8 cellular contexts compared by ENCODE assay signal in genomic region chr17:32875904-32876413, GRCh38. TPM values are rescaled to one million over a fixed set of nuclear protein-coding genes. Genes with fewer than 3 reads are reported as not detected.
DNase-seq lines count a peak whose midpoint lies in the region; ATAC-seq, FAIRE-seq and TF ChIP-seq lines count a peak whose summit lies in the region.

No MANE protein-coding gene starts in this region.

- ATAC-seq in HG03442 (IDR thresholded peaks at IDR 0.05; ENCODE audit: unreplicated experiment): no peak

- no peaks in the 10 kb centered on the region for H3K9me3 ChIP-seq in HUES64 (ENCODE audit: insufficient read depth, low read depth, low read length)

- H3K56ac ChIP-seq in mesendoderm (ENCODE audit: low read length): peak overlapping the region; percentile 96

- H3K27ac ChIP-seq in HUES64 (ENCODE audit: low read depth, low read length) (no peak overlapping the region), mesendoderm (ENCODE audit: low read depth, low read length) (no peak overlapping the region)

- DNase-seq in AG09309 (ENCODE audit: low read depth) (no peak), bronchial epithelial cell (ENCODE audit: low read depth) (no peak), mesendoderm (no peak), HTR-8/SVneo (ENCODE audit: insufficient read length, low spot score) (no peak), frontal cortex (ENCODE audit: low spot score in 2 of 2) (no peak), NCI-H524 treated with DMSO at 0.1 percent for 48 hours (lab: John Stamatoyannopoulos, UW) (no peak)

- 17% methylated on average over 15 of the region's 15 CpGs for WGBS in HUES64
- whole genome bisulfite sequencing in mesendoderm (ENCODE audit: extremely low coverage, insufficient coverage, low lambda C conversion rate): no CpG with 5 or more reads among the region's 15 CpGs

- FAIRE-seq in bronchial epithelial cell (lab: Jason Lieb, UNC) (no peak), HTR-8/SVneo (lab: Jason Lieb, UNC) (no peak), frontal cortex (lab: Jason Lieb, UNC) (no peak)

- peaks cover 8% of the 10 kb centered on the region for H3K4me1 ChIP-seq in HUES64 (ENCODE audit: insufficient read depth, low read length)
- peaks cover 2% of the 10 kb centered on the region for H3K4me1 ChIP-seq in mesendoderm (ENCODE audit: control insufficient read depth, low read depth, low read length)

- no peak overlapping the region for H4K8ac ChIP-seq in mesendoderm (ENCODE audit: low read depth, low read length)

- H3K79me1 ChIP-seq in mesendoderm (ENCODE audit: low read length): peaks cover 9% of the 10 kb centered on the region

- H2AK5ac ChIP-seq in mesendoderm (ENCODE audit: low read length): no peak overlapping the region

- no peak for TF ChIP-seq CTCF in AG09309 (IDR thresholded peaks at IDR 0.05; ENCODE audit: control insufficient read depth, insufficient read depth, low read depth, low read length, missing control alignments)
- no peak for TF ChIP-seq CTCF in bronchial epithelial cell (IDR thresholded peaks at IDR 0.05; ENCODE audit: insufficient read depth, low read length, severe bottlenecking)

- H2BK15ac ChIP-seq in mesendoderm (replicated peaks; ENCODE audit: low read depth): no peak overlapping the region

- H4K5ac ChIP-seq in mesendoderm (ENCODE audit: low read length): no peak overlapping the region

- no peak overlapping the region for H2BK120ac ChIP-seq in mesendoderm (ENCODE audit: low read depth, low read length)

- no peak overlapping the region for H3K4ac ChIP-seq in mesendoderm (ENCODE audit: low read depth, low read length)

- H3K36me3 ChIP-seq in HUES64 (ENCODE audit: insufficient read depth, low read length) (no peaks in the 10 kb centered on the region), bronchial epithelial cell (ENCODE audit: control insufficient read depth, insufficient read depth, low read length) (no peaks in the 10 kb centered on the region), mesendoderm (ENCODE audit: control insufficient read depth, insufficient read depth, low read length) (no peaks in the 10 kb centered on the region)

- H3K27me3 ChIP-seq in HUES64 (ENCODE audit: insufficient read depth, low read length): peaks cover 12% of the 10 kb centered on the region; the same call in 1 of the 2 replicates
- H3K27me3 ChIP-seq in bronchial epithelial cell (ENCODE audit: control insufficient read depth, insufficient read depth, low read length): no peaks in the 10 kb centered on the region
- no peaks in the 10 kb centered on the region for H3K27me3 ChIP-seq in mesendoderm (ENCODE audit: insufficient read depth, low read length, poor library complexity)

- H3K79me2 ChIP-seq in mesendoderm (ENCODE audit: control insufficient read depth, insufficient read depth, low read length): peaks cover 8% of the 10 kb centered on the region

- no peak overlapping the region for H3K23ac ChIP-seq in mesendoderm (ENCODE audit: low read length)

- H2BK5ac ChIP-seq in mesendoderm (ENCODE audit: low read length): no peak overlapping the region

- peak overlapping the region; percentile 87; the same call in 1 of the 2 replicates for H3K9ac ChIP-seq in HUES64 (ENCODE audit: low read depth, low read length)
- H3K9ac ChIP-seq in mesendoderm (ENCODE audit: low read length): peak overlapping the region; percentile 89

- peak overlapping the region; percentile 59 for H3K4me2 ChIP-seq in mesendoderm (ENCODE audit: low read length)

- no peak overlapping the region for H3K18ac ChIP-seq in mesendoderm (ENCODE audit: low read length)

- H3K4me3 ChIP-seq in AG09309 (ENCODE audit: control insufficient read depth, low read depth, low read length) (peak overlapping the region; percentile 81), HUES64 (ENCODE audit: low read length) (peak overlapping the region; percentile 93), bronchial epithelial cell (ENCODE audit: low read depth, low read length) (peak overlapping the region; percentile 76), mesendoderm (ENCODE audit: low read length) (peak overlapping the region; percentile 81)

RNA-seq across cellular contexts. Expression of gene MYO1D, which starts 1.0 kb away (rescaled TPM):
- 14.0 TPM for polyA plus RNA-seq in HUES64 (2013, experiment 1 of 2)
- 11.7 TPM for polyA plus RNA-seq in HUES64 (2013, experiment 2 of 2)
- total RNA-seq in bronchial epithelial cell (35.8 and 42.9 TPM in 2 replicates), frontal cortex (52.6 TPM)
- polyA plus RNA-seq in mesendoderm (2013, experiment 1 of 2): 15.4 TPM
- 15.7 TPM for polyA plus RNA-seq in mesendoderm (2013, experiment 2 of 2)

RNA-seq across cellular contexts. Expression of gene TMEM98, which starts 52.0 kb away (rescaled TPM):
- 84.3 TPM for polyA plus RNA-seq in HUES64 (2013, experiment 1 of 2)
- polyA plus RNA-seq in HUES64 (2013, experiment 2 of 2): 91.4 TPM
- total RNA-seq in bronchial epithelial cell: 22.4 and 32.0 TPM in 2 replicates
- polyA plus RNA-seq in mesendoderm (2013, experiment 1 of 2): 38.5 TPM
- 42.2 TPM for polyA plus RNA-seq in mesendoderm (2013, experiment 2 of 2)
- 37.9 TPM for total RNA-seq in frontal cortex
